8 cellular contexts compared by ENCODE assay signal in the genomic region with DNA sequence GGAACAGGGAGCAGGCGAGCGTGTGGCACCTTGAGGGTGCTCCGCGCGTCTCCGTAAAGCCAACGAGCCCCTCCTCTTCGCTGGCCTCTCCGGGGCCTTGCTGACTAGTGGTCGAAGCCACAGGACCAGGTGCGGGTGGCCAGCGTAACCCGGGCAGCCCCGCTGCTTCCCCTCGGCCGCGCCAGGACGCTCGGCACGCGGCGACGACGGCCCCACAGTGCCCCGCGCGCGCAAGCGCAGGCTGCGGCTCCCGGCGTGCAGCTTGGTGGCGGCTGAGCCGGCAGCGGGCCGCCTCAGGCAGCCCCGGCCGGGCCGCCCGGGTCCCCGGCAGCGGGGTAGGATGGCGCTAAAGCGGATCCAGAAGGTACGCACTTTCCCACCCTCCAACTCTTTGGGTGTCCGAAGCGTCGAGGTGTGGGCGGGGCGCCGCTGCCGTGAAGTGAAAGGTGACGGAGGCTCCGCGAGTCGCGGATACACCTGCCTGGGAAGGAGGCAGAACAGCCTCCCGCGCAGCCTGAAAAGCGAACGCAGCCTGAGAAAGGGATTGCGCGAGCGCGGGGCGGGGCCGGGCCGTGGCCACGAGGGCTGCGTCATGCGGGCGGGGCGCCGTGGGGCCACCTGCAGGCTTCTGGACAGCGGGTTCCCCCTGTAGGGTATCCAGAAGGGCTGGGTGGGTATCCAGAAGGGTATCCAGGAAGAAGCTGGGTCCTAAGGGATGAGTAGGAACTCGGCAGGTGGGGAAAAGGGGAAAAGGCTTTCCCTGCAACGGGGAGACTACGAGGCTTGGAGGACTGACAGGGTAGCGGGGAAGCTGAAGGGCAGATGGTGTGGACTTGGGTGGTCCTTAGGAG. TPM values are rescaled to one million over a fixed set of nuclear protein-coding genes. Genes with fewer than 3 reads are reported as not detected.
DNase-seq lines count a peak whose midpoint lies in the region; ATAC-seq and TF ChIP-seq lines count a peak whose summit lies in the region.

Gene UBE2D4 (plus strand): TSS at position 244 of the 851 bp plus-strand sequence. CDS start 97 bp downstream, at position 341.

- CTCF ChIA-PET in RWPE1 (lab: Yijun Ruan, JAX): interaction anchor here (1.1 kb wide), 2 partner anchors 8 to 18 kb away, joined by 3 read pairs; no protein-coding TSS in a partner anchor

- POLR2A ChIA-PET in RWPE1 (lab: Yijun Ruan, JAX; ENCODE audit: low non-redundant PET): interaction anchor here (0.5 to 0.6 kb wide), 4 partner anchors 32 to 274 kb away, joined by 3 to 9 read pairs (median 4); partner anchors contain the start of gene YKT6

- H3K36me3 Mint-ChIP-seq in natural killer cell: no peaks in the 10 kb centered on the region

- ATAC-seq in GM21786 (IDR thresholded peaks at IDR 0.05; ENCODE audit: unreplicated experiment): peak; percentile 86
- peak; percentile 89 to 95 (median 90) for ATAC-seq in natural killer cell

- H3K9me3 ChIP-seq in fibroblast of lung (ENCODE audit: control insufficient read depth, insufficient read depth, low read depth, low read length): no peaks in the 10 kb centered on the region

- H3K27me3 ChIP-seq in KMS-11 (ENCODE audit: insufficient read depth, low read depth) (no peaks in the 10 kb centered on the region), fibroblast of lung (ENCODE audit: control insufficient read depth, insufficient read depth, low read length) (no peaks in the 10 kb centered on the region)

- peaks cover 7% of the 10 kb centered on the region for H3K79me2 ChIP-seq in KMS-11 (ENCODE audit: insufficient read depth, low read depth)
- no peaks in the 10 kb centered on the region for H3K79me2 ChIP-seq in fibroblast of lung (ENCODE audit: control insufficient read depth, insufficient read depth, low read length)

- H3K4me1 ChIP-seq in KMS-11 (ENCODE audit: low read depth, poor library complexity, severe bottlenecking) (peaks cover 11% of the 10 kb centered on the region), fibroblast of lung (ENCODE audit: control insufficient read depth, extremely low read depth, insufficient read depth, low read length) (peaks cover 3% of the 10 kb centered on the region)

- peak within 1 kb of the TSS; percentile 86 to 89 for H3K27ac Mint-ChIP-seq in natural killer cell

- peak; percentile 75 for DNase-seq in EL
- DNase-seq in RWPE1 (ENCODE audit: low spot score): peak; percentile 87
- DNase-seq in activated T-helper 1 cell treated with anti-CD3 and anti-CD28 coated beads, Interleukin-2, amount 50 U/mL, for 16 hours (ENCODE audit: low read depth in 1 of 2, low spot score in 1 of 2): peak; percentile 81 to 84
- peak; percentile 59 to 65 for DNase-seq in fibroblast of lung (ENCODE audit: low read depth in 2 of 2)
- DNase-seq in natural killer cell: peak; percentile 83
- DNase-seq in stimulated activated naive CD4-positive, alpha-beta T cell treated with Interleukin-2 at 50 U/mL for 16 hours (lab: John Stamatoyannopoulos, UW): peak; percentile 90

- H3K4me2 ChIP-seq in KMS-11 (peak within 1 kb of the TSS; percentile 74), fibroblast of lung (ENCODE audit: extremely low read depth, insufficient read depth, low read length) (peak within 1 kb of the TSS; percentile 90)

- TF ChIP-seq CTCF in KMS-11 (conservative IDR thresholded peaks at IDR 0.05; ENCODE audit: low read depth, low read length): 0 out of 2 replicates have a peak, but pooled peaks have one; percentile 26
- 0 out of 2 replicates have a peak, but pooled peaks have one; percentile 13 for TF ChIP-seq CTCF in RWPE1 (conservative IDR thresholded peaks at IDR 0.05; ENCODE audit: low read depth)
- TF ChIP-seq CTCF in fibroblast of lung (conservative IDR thresholded peaks at IDR 0.05 in 1 of 2, IDR thresholded peaks at IDR 0.05 in 1 of 2; ENCODE audit: low read depth in 1 of 2, low read length in 2 of 2): no peak
- TF ChIP-seq CTCF in natural killer cell (IDR thresholded peaks at IDR 0.05): no peak

- intact Hi-C loops in natural killer cell (cut with micrococcal nuclease): loop anchor here (2.0 kb wide), 1 partner anchor 58 kb away; the partner anchor contains the start of gene MRPS24

- peak within 1 kb of the TSS; percentile 85 for H3K27ac ChIP-seq in KMS-11
- peak within 1 kb of the TSS; percentile 91 for H3K27ac ChIP-seq in RWPE1
- peak within 1 kb of the TSS; percentile 79 for H3K27ac ChIP-seq in fibroblast of lung (ENCODE audit: insufficient read depth, low read length)

- H4K20me1 ChIP-seq in KMS-11 (ENCODE audit: insufficient read depth) (no peaks in the 10 kb centered on the region), fibroblast of lung (ENCODE audit: control insufficient read depth, extremely low read depth, insufficient read depth, low read length) (no peaks in the 10 kb centered on the region)

- H3K36me3 ChIP-seq in KMS-11 (ENCODE audit: insufficient read depth): no peaks in the 10 kb centered on the region
- H3K36me3 ChIP-seq in fibroblast of lung (ENCODE audit: control insufficient read depth, insufficient read depth, low read length): no peaks in the 10 kb centered on the region

- peaks cover 5 to 27% of the 10 kb centered on the region in 2 donors for H3K4me1 Mint-ChIP-seq in natural killer cell

- H3K9ac ChIP-seq in KMS-11 (peak within 1 kb of the TSS; percentile 82), fibroblast of lung (ENCODE audit: insufficient read depth, low read length) (peak within 1 kb of the TSS; percentile 68)

- peak within 1 kb of the TSS; percentile 98 for H2AFZ ChIP-seq in KMS-11 (ENCODE audit: low read depth)
- peak within 1 kb of the TSS; percentile 84 for H2AFZ ChIP-seq in fibroblast of lung (ENCODE audit: low read length)

- no peaks in the 10 kb centered on the region for H3K27me3 Mint-ChIP-seq in natural killer cell (ENCODE audit: low read depth in 2 of 2)

- H3K4me3 ChIP-seq in KMS-11 (IDR thresholded peaks at IDR 0.05; ENCODE audit: insufficient read depth, low read depth, low read length): no peak within 1 kb of the TSS
- H3K4me3 ChIP-seq in fibroblast of lung (replicated peaks in 1 of 4; ENCODE audit: control extremely low read depth in 1 of 4, insufficient read depth in 1 of 4, low read depth in 3 of 4, low read length in 4 of 4): peak within 1 kb of the TSS; percentile 52 to 79 (median 68)

- H3K9me3 Mint-ChIP-seq in natural killer cell: no peaks in the 10 kb centered on the region

- H3K4me3 Mint-ChIP-seq in natural killer cell: peak within 1 kb of the TSS; percentile 88

RNA-seq across cellular contexts. Expression of gene UBE2D4, which starts in this region (rescaled TPM):
- 6.4 and 10.2 TPM in 2 replicates for total RNA-seq in fibroblast of lung
- polyA plus RNA-seq in fibroblast of lung: 20.2 and 21.3 TPM in 2 replicates
- 13.6 and 13.9 TPM in 2 replicates for polyA plus RNA-seq in fibroblast of lung (2012)
- polyA minus RNA-seq in fibroblast of lung (ENCODE audit: low replicate concordance): 24.1 and 51.5 TPM in 2 replicates
- 10 to 100 TPM in 1 of 3 donors, 1 to 10 TPM in 2; 5.3 to 10.6 (median 9.6) TPM for total RNA-seq in natural killer cell

Comparison
In these comparisons a context has a peak if more than half of its experiments do, and no peak if none do; other contexts are left out.
1. CTCF ChIP-seq: peak in KMS-11 (single experiment) and RWPE1 (single experiment); none in fibroblast of lung (0 of 2) and natural killer cell (single experiment).
2. Peak in every context shown above with its lines, with median percentiles within 50 percentile points of each other: DNase-seq and H3K27ac ChIP-seq.